Comparison of ENCODE assay signal across 1 cellular context in genomic region chr2:11532434-11533055, GRCh38.
TF ChIP-seq lines count a peak whose summit lies in the region.

No MANE protein-coding gene starts in this region.

TF ChIP-seq in WTC11, 78 proteins besides CTCF, POLR2A, EP300 and RAD21 (continued from another document):
- TF ChIP-seq TP53 (CRISPR knock-in tag; IDR thresholded peaks at IDR 0.05), result no peak
